10 cellular contexts compared by ENCODE assay signal in genomic region chr12:40168419-40168818, GRCh38. TPM values are rescaled to one million over a fixed set of nuclear protein-coding genes. Genes with fewer than 3 reads are reported as not detected.
A peak's percentile ranks its signal among the peaks of the same experiment; 100 is the strongest.
DNase-seq lines count a peak whose midpoint lies in the region; ATAC-seq and TF ChIP-seq lines count a peak whose summit lies in the region.
"Not testable (repeated sequence)": the region's sequence is repeated elsewhere in the genome, so short reads cannot be mapped to it uniquely, and the experiment has no call there.
"Had no signal": no experiment of that assay in that cellular context is flagged by ENCODE, and none has a peak within 500 bp of the region (broad histone marks: within the 10 kb centered on the region; RNA-seq: fewer than 3 reads in every experiment).

No MANE protein-coding gene starts in this region.

- not testable (repeated sequence) for H3K27me3 Mint-ChIP-seq in activated B cell treated with CpG ODN at 0.5 μM for 24 hours

- peak overlapping the region; percentile 82 for H3K27ac Mint-ChIP-seq in activated B cell treated with CpG ODN at 0.5 μM for 24 hours

- intact Hi-C loops in activated B cell treated with CpG ODN at 0.5 μM for 24 hours (cut with micrococcal nuclease) = loop anchor here (1.0 kb wide), 4 partner anchors 10 to 94 kb away; no protein-coding TSS in a partner anchor

- TF ChIP-seq CTCF in activated B cell treated with CpG ODN at 0.5 μM for 24 hours (IDR thresholded peaks at IDR 0.05) = not testable (repeated sequence)

- peak overlapping the region; percentile 70 for H3K4me3 Mint-ChIP-seq in activated B cell treated with CpG ODN at 0.5 μM for 24 hours

- peaks cover 34% of the 10 kb centered on the region for H3K4me1 Mint-ChIP-seq in activated B cell treated with CpG ODN at 0.5 μM for 24 hours

- POLR2A ChIA-PET in activated B cell treated with CpG ODN at 0.5 μM for 24 hours (lab: Charles Lee) = interaction anchor here (1.6 to 2.6 kb wide), 4 partner anchors 10 to 56 kb away, joined by 4 to 19 read pairs (median 8); partner anchors contain the start of gene LRRK2

- H3K9me3 Mint-ChIP-seq in activated B cell treated with CpG ODN at 0.5 μM for 24 hours = not testable (repeated sequence)

- not testable (repeated sequence) for H3K36me3 Mint-ChIP-seq in activated B cell treated with CpG ODN at 0.5 μM for 24 hours (ENCODE audit: low read depth)

- DNase-seq in activated B cell treated with CpG ODN at 0.5 μM for 24 hours = not testable (repeated sequence)

- CTCF ChIA-PET in activated B cell treated with CpG ODN at 0.5 μM for 24 hours (lab: Charles Lee) = interaction anchor here (1.6 kb wide), 1 partner anchor 23 kb away, joined by 3 read pairs; no protein-coding TSS in a partner anchor

- ATAC-seq in GM18867 (IDR thresholded peaks at IDR 0.05; ENCODE audit: unreplicated experiment) (peak; percentile 33), GM19397 (IDR thresholded peaks at IDR 0.05; ENCODE audit: unreplicated experiment) (peak; percentile 26), GM21529 (IDR thresholded peaks at IDR 0.05; ENCODE audit: unreplicated experiment) (peak; percentile 20), HG02798 (IDR thresholded peaks at IDR 0.05; ENCODE audit: poor library complexity, unreplicated experiment) (peak; percentile 43), HG03095 (IDR thresholded peaks at IDR 0.05; ENCODE audit: unreplicated experiment) (peak; percentile 20), HG03457 (IDR thresholded peaks at IDR 0.05; ENCODE audit: unreplicated experiment) (peak; percentile 10), activated B cell treated with CpG ODN at 0.5 μM for 24 hours (ENCODE audit: low read depth) (peak; percentile 44)

RNA-seq across cellular contexts. Expression of gene LRRK2, which starts 56.4 kb away (rescaled TPM):
- total RNA-seq in activated B cell treated with CpG ODN at 0.5 μM for 24 hours = 59.9 and 71.7 TPM in 2 replicates
- total RNA-seq: activated T-helper 1 cell treated with anti-CD3 and anti-CD28 coated beads, Interleukin-12 subunit alpha, Interleukin-12 subunit beta, Interleukin-2, Interleukin-4 antibody, amounts not matched to agents 30 ng/mL and 10 ng/mL and 1 ng/mL, durations not matched to agents 14 hours and 24 hours and 36 hours; G401; smooth muscle cell had no signal
